In the genomic region with DNA sequence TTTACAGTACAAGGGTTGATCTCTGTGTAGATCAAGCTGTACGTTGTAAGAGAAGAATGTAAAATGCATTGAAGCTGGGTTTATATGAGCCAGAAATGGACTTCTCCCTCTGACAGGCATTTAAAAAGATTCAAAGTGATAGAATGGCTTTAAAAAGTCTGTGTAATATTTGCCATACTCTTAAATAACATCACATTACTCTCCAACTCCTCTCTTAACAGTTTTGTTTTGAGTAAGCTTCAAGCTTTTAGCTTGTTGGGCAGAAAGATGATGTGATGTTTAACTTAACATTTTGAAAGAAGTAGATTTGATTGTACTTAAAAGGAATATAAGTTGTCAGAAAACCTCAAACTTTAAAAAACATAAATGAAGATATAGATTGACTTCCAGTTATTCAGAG, we compare ENCODE assay signal across 27 cellular contexts.
"Had no signal": no experiment of that assay in that cellular context is flagged by ENCODE, and none has a peak within 500 bp of the region (broad histone marks: within the 10 kb centered on the region; RNA-seq: fewer than 3 reads in every experiment).

No MANE protein-coding gene starts in this region.

- H3K9me3 Mint-ChIP-seq: brain; effector memory CD8-positive, alpha-beta T cell; nephron progenitor cell; WTC11 had no signal

- H3K9ac ChIP-seq: SK-N-SH had no signal

- H3K36me3 ChIP-seq: ovary had no signal

- H3K4me1 Mint-ChIP-seq: brain, nephron progenitor cell, WTC11 had no signal

- H3K27me3 Mint-ChIP-seq: activated naive CD8-positive, alpha-beta T cell; brain; effector memory CD8-positive, alpha-beta T cell; progenitor cell of endocrine pancreas had no signal

- H3K27ac ChIP-seq: ascending aorta, cardiac muscle cell, coronary artery, dorsolateral prefrontal cortex, gastrocnemius medialis, left lung, neutrophil, ovary, skin epidermis, tibial nerve had no signal

- H3K4me3 Mint-ChIP-seq: activated naive CD8-positive, alpha-beta T cell; brain; effector memory CD8-positive, alpha-beta T cell; nephron progenitor cell; WTC11 had no signal

- H3K4me2 ChIP-seq: SK-N-SH had no signal

- H3K27ac Mint-ChIP-seq: brain, nephron progenitor cell, WTC11 had no signal

- H3K9me3 ChIP-seq: ascending aorta, gastrocnemius medialis, left lung, mucosa of descending colon, neutrophil, ovary, SK-N-SH, tibial nerve had no signal

- H3K4me1 ChIP-seq: ascending aorta, gastrocnemius medialis, left lung, tibial nerve had no signal

- H3K4me3 ChIP-seq: ascending aorta, cardiac muscle cell, coronary artery, dorsolateral prefrontal cortex, gastrocnemius medialis, left lung, lung, mucosa of descending colon, ovary, skin epidermis, tibial nerve had no signal

- ATAC-seq: effector memory CD8-positive, alpha-beta T cell; gastrocnemius medialis; left lung; mucosa of descending colon; sciatic nerve; WTC11 had no signal

- H3K27me3 ChIP-seq: ascending aorta, cardiac muscle cell, dorsolateral prefrontal cortex, gastrocnemius medialis, left lung, neutrophil, ovary, tibial nerve had no signal

- DNase-seq: activated CD8-positive, alpha-beta memory T cell treated with anti-CD3 and anti-CD28 coated beads, Interleukin-2, amount 50 U/mL, for 48 hours; activated gamma-delta T cell; dorsolateral prefrontal cortex; effector memory CD8-positive, alpha-beta T cell; erythroblast; gastrocnemius medialis; glutamatergic neuron; left lung; mucosa of descending colon; nephron progenitor cell; ovary; SK-N-SH; stimulated activated CD4-positive, alpha-beta T cell treated with anti-CD3 and anti-CD28 coated beads, Interleukin-12 subunit alpha, Interleukin-12 subunit beta, amount 100 ng/mL, for 4 hours; stimulated activated CD4-positive, alpha-beta T cell treated with anti-CD3 and anti-CD28 coated beads, Interleukin-4, amount 100 ng/mL, for 1 hour; SW 1271 had no signal
